In genomic region chr1:143944576-143945240, GRCh38 we compare ENCODE assay signal across 2 cellular contexts. TPM values are rescaled to one million over a fixed set of nuclear protein-coding genes. Genes with fewer than 3 reads are reported as not detected.
"Had no signal": no experiment of that assay in that cellular context is flagged by ENCODE, and none has a peak within 500 bp of the region (broad histone marks: within the 10 kb centered on the region; RNA-seq: fewer than 3 reads in every experiment).

No MANE protein-coding gene starts in this region.

RNA-seq across cellular contexts. Expression of gene FAM72C, which starts 27.1 kb away (rescaled TPM):
- total RNA-seq: bronchial epithelial cell had no signal
- polyA plus RNA-seq: IgD-negative memory B cell had no signal
